ENCODE assay signal across 21 cellular contexts in genomic region chr16:2244301-2244700, GRCh38. TPM values are rescaled to one million over a fixed set of nuclear protein-coding genes. Genes with fewer than 3 reads are reported as not detected.
A peak's percentile ranks its signal among the peaks of the same experiment; 100 is the strongest.
DNase-seq lines count a peak whose midpoint lies in the region; ATAC-seq and TF ChIP-seq lines count a peak whose summit lies in the region.
"Had no signal": no experiment of that assay in that cellular context is flagged by ENCODE, and none has a peak within 500 bp of the region (broad histone marks: within the 10 kb centered on the region; RNA-seq: fewer than 3 reads in every experiment).

No MANE protein-coding gene starts in this region.

- intact Hi-C loops in right cardiac atrium (cut with DNase I) (no loop called here), left cardiac atrium (cut with DNase I) (no loop called here), testis (cut with DNase I; ENCODE audit: low total_unique reads) (no loop called here)

- ATAC-seq in right cardiac atrium (peak; percentile 4 to 6), left cardiac atrium (no peak), esophagus mucosa (peak; percentile 31), GM21529 (IDR thresholded peaks at IDR 0.05; ENCODE audit: unreplicated experiment) (no peak)
- ATAC-seq: gastrocnemius medialis had no signal

- 74% methylated on average over 17 of the region's 17 CpGs for WGBS in right cardiac atrium
- WGBS in testis, 2 donors, result 74 to 92% methylated on average over 5 to 16 of the region's 17 CpGs

- TF ChIP-seq CTCF in testis (IDR thresholded peaks at IDR 0.05), result no peak

- H3K4me1 ChIP-seq in right cardiac atrium (ENCODE audit: control insufficient read depth, insufficient read depth, low read length) (no peaks in the 10 kb centered on the region), testis (no peaks in the 10 kb centered on the region)
- H3K4me1 ChIP-seq: gastrocnemius medialis, tibial artery had no signal

- no peak overlapping the region for H3K4me3 ChIP-seq in right cardiac atrium (ENCODE audit: low read length)
- H3K4me3 ChIP-seq in testis, result no peak overlapping the region
- H3K4me3 ChIP-seq: gastrocnemius medialis, skin epidermis, tibial artery had no signal

- TF ChIP-seq POLR2A in testis (IDR thresholded peaks at IDR 0.05), result no peak

- H3K9me3 ChIP-seq in right cardiac atrium (ENCODE audit: control insufficient read depth, low read length) (no peaks in the 10 kb centered on the region), testis (no peaks in the 10 kb centered on the region)
- H3K9me3 ChIP-seq: gastrocnemius medialis, tibial artery had no signal

- no peaks in the 10 kb centered on the region for H3K36me3 ChIP-seq in testis (ENCODE audit: low read depth, missing control alignments)

- H3K27me3 ChIP-seq in right cardiac atrium (ENCODE audit: control insufficient read depth, insufficient read depth), result no peaks in the 10 kb centered on the region
- no peaks in the 10 kb centered on the region for H3K27me3 ChIP-seq in testis
- H3K27me3 ChIP-seq: gastrocnemius medialis, tibial artery had no signal

- no peak overlapping the region for H3K27ac ChIP-seq in right cardiac atrium (ENCODE audit: low read length)
- H3K27ac ChIP-seq in testis, result no peak overlapping the region
- H3K27ac ChIP-seq: gastrocnemius medialis, skin epidermis, tibial artery had no signal

- DNase-seq in right cardiac atrium (peak; percentile 11 to 61 (median 61)), left cardiac atrium (no peak), NCI-H524 treated with DMSO at 0.1 percent for 48 hours (lab: John Stamatoyannopoulos, UW) (peak; percentile 23), testis (peak; percentile 59), DMS114 treated with DMSO at 0.1 percent for 48 hours (lab: John Stamatoyannopoulos, UW; ENCODE audit: unreplicated experiment) (no peak), Kasumi-1 (lab: John Stamatoyannopoulos, UW) (no peak)
- DNase-seq: activated CD4-positive, CD25-positive, alpha-beta regulatory T cell treated with anti-CD3 and anti-CD28 coated beads, Interleukin-2, amount 50 U/mL, for 72 hours; activated T-cell treated with anti-CD3 and anti-CD28 coated beads, Interleukin-2, amount 50 U/mL, for 48 hours; aorta; CD4-positive, alpha-beta memory T cell; cerebellar nuclear complex; gastrocnemius medialis; KG1; midbrain; MV-4-11; stimulated activated CD4-positive, alpha-beta T cell treated with anti-CD3 and anti-CD28 coated beads, Interleukin-2, amount 100 ng/mL, for 24 hours; stimulated activated naive CD4-positive, alpha-beta T cell; tibial artery had no signal

RNA-seq across cellular contexts. Expression of gene ECI1, which starts 7.1 kb away (rescaled TPM):
- total RNA-seq in right cardiac atrium (100 to 1,000 TPM; 110 to 145 (median 121) TPM), left cardiac atrium (100 to 1,000 TPM; 124 to 128 TPM), esophagus mucosa (65.8 TPM), testis (10 to 100 TPM; 36.1 to 39.0 TPM)
- polyA plus RNA-seq in right cardiac atrium (166 TPM), testis (ENCODE audit: insufficient read depth, low read depth, low replicate concordance) (25.5 TPM)

RNA-seq across cellular contexts. Expression of gene DNASE1L2, which starts 8.1 kb away (rescaled TPM):
- total RNA-seq in right cardiac atrium, result under 1 TPM; 0.17 to 0.43 (median 0.33) TPM
- polyA plus RNA-seq in right cardiac atrium, result 0.48 TPM
- under 1 TPM; 0.29 to 0.65 TPM for total RNA-seq in left cardiac atrium
- total RNA-seq in esophagus mucosa, result 0.12 TPM
- total RNA-seq in testis, result 1 to 10 TPM; 2.5 to 3.5 TPM
- 1.1 TPM for polyA plus RNA-seq in testis (ENCODE audit: insufficient read depth, low read depth, low replicate concordance)
- polyA plus RNA-seq: CD4-positive, alpha-beta memory T cell had no signal

RNA-seq across cellular contexts. Expression of gene E4F1, which starts 20.9 kb away (rescaled TPM):
- 10 to 100 TPM; 11.8 to 16.1 (median 14.2) TPM for total RNA-seq in right cardiac atrium
- polyA plus RNA-seq in right cardiac atrium, result 13.7 TPM
- 10 to 100 TPM; 11.9 to 15.0 TPM for total RNA-seq in left cardiac atrium
- 10.7 TPM for total RNA-seq in esophagus mucosa
- total RNA-seq in testis, result 10 to 100 TPM; 57.4 to 69.4 TPM
- 20.0 TPM for polyA plus RNA-seq in testis (ENCODE audit: insufficient read depth, low read depth, low replicate concordance)

RNA-seq across cellular contexts. Expression of gene RNPS1, which starts 23.6 kb away (rescaled TPM):
- total RNA-seq in right cardiac atrium, result 100 to 1,000 TPM; 103 to 114 (median 110) TPM
- 105 TPM for polyA plus RNA-seq in right cardiac atrium
- 100 to 1,000 TPM in 1 of 2 donors, 10 to 100 TPM in 1; 98.8 to 120 TPM for total RNA-seq in left cardiac atrium
- total RNA-seq in esophagus mucosa, result 104 TPM
- 100 to 1,000 TPM; 261 to 294 TPM for total RNA-seq in testis
- polyA plus RNA-seq in testis (ENCODE audit: insufficient read depth, low read depth, low replicate concordance), result 197 TPM

RNA-seq across cellular contexts. Expression of gene PGP, which starts 29.7 kb away (rescaled TPM):
- total RNA-seq in right cardiac atrium (10 to 100 TPM; 20.2 to 24.8 (median 21.5) TPM), left cardiac atrium (10 to 100 TPM; 21.1 to 24.6 TPM), esophagus mucosa (6.6 TPM), testis (100 to 1,000 TPM in 1 of 2 donors, 10 to 100 TPM in 1; 50.0 to 118 TPM)
- polyA plus RNA-seq in right cardiac atrium (19.3 TPM), testis (ENCODE audit: insufficient read depth, low read depth, low replicate concordance) (56.3 TPM)

Comparison
In these comparisons a context has a peak if more than half of its experiments do, and no peak if none do; other contexts are left out.
1. ATAC-seq: peak in right cardiac atrium (2 of 2) and esophagus mucosa (single experiment); none in left cardiac atrium (0 of 2) and GM21529 (single experiment).
2. DNase-seq: peak in right cardiac atrium (3 of 3), NCI-H524 treated with DMSO at 0.1 percent for 48 hours (single experiment) and testis (single experiment); none in left cardiac atrium (single experiment), DMS114 treated with DMSO at 0.1 percent for 48 hours (single experiment) and Kasumi-1 (0 of 2).